Comparison of ENCODE assay signal across 7 cellular contexts in the genomic region with DNA sequence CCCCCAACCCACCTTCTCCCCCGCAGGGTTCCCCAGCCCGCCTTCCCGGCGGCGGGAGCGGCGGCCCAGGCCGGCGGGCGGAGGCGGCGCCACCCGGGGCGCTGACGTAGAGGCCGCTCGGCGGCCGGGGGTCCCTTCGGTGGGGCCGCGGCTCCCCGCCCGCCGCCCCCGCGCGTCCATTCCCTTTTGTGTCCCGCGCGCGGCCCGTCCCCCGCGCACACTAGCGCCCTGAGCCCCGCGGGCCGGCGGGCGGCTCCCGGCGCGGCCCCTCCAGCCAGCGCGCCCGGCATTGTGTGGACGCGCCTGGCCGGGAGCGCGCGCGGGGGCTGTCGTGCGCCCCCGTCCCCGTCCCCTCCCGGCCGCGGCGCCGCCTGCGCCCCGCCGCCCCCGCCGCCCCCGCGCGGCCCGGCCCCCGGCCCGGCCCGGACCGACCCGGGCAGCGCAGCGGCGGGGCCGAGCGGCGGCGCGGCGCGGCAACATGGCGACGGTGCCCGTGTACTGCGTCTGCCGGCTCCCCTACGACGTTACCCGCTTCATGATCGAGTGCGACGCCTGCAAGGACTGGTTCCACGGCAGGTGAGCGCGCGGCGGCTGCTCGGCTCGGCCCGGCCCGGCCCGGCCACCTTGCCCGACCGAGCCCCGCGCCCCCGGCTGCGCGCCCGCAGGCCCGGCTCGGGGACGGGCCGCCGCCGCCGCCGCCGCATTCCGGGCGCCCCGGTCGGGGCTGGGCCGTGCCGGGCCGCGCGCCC. TPM values are rescaled to one million over a fixed set of nuclear protein-coding genes. Genes with fewer than 3 reads are reported as not detected.
DNase-seq lines count a peak whose midpoint lies in the region; ATAC-seq and TF ChIP-seq lines count a peak whose summit lies in the region.

A gene (plus strand): TSS at position 289 of the 749 bp plus-strand sequence. CDS start 190 bp downstream, at position 479.

- no peaks in the 10 kb centered on the region for H3K27me3 ChIP-seq in lower lobe of right lung (ENCODE audit: low read depth)

- TF ChIP-seq CTCF in lower lobe of right lung (IDR thresholded peaks at IDR 0.05), result no peak

- H3K27ac ChIP-seq in lower lobe of right lung, result peak within 1 kb of the TSS; percentile 94

- DNase-seq in lower lobe of right lung (peak; percentile 64), UCSD-AML1 (lab: John Stamatoyannopoulos, UW; ENCODE audit: unreplicated experiment) (no peak)
- DNase-seq in stimulated activated naive CD8-positive, alpha-beta T cell treated with anti-CD3 and anti-CD28 coated beads, Interleukin-15, Interleukin-2, amounts not matched to agents 100 U/mL and 50 U/mL, for 24 hours, result peak; percentile 46

- peaks cover 1% of the 10 kb centered on the region for H3K9me3 Mint-ChIP-seq in dendritic cell treated with granulocyte-macrophage colony-stimulating factor and Interleukin-4, amounts not matched to agents 40 ng/mL and 50 ng/mL, for 4 days

- H3K9me3 ChIP-seq in lower lobe of right lung, result no peaks in the 10 kb centered on the region

- peak within 1 kb of the TSS; percentile 99 for H3K27ac Mint-ChIP-seq in dendritic cell treated with granulocyte-macrophage colony-stimulating factor and Interleukin-4, amounts not matched to agents 40 ng/mL and 50 ng/mL, for 4 days

- peaks cover 78% of the 10 kb centered on the region for H3K4me1 Mint-ChIP-seq in dendritic cell treated with granulocyte-macrophage colony-stimulating factor and Interleukin-4, amounts not matched to agents 40 ng/mL and 50 ng/mL, for 4 days (ENCODE audit: low read depth)

- peak within 1 kb of the TSS; percentile 98 for H3K4me3 Mint-ChIP-seq in dendritic cell treated with granulocyte-macrophage colony-stimulating factor and Interleukin-4, amounts not matched to agents 40 ng/mL and 50 ng/mL, for 4 days

- no peaks in the 10 kb centered on the region for H3K27me3 Mint-ChIP-seq in dendritic cell treated with granulocyte-macrophage colony-stimulating factor and Interleukin-4, amounts not matched to agents 40 ng/mL and 50 ng/mL, for 4 days

- ATAC-seq in GM18498 (IDR thresholded peaks at IDR 0.05; ENCODE audit: unreplicated experiment) (peak; percentile 50), HG02973 (IDR thresholded peaks at IDR 0.05; ENCODE audit: unreplicated experiment) (peak; percentile 39), lower lobe of right lung (peak; percentile 41 to 70)
- ATAC-seq in stimulated activated naive CD8-positive, alpha-beta T cell treated with anti-CD3 and anti-CD28 coated beads, Interleukin-15, Interleukin-2, amounts not matched to agents 100 U/mL and 50 U/mL, for 24 hours, result peak; percentile 50

- H3K36me3 Mint-ChIP-seq in dendritic cell treated with granulocyte-macrophage colony-stimulating factor and Interleukin-4, amounts not matched to agents 40 ng/mL and 50 ng/mL, for 4 days (ENCODE audit: low read depth), result peaks cover 18% of the 10 kb centered on the region

- peaks cover 55% of the 10 kb centered on the region for H3K4me1 ChIP-seq in lower lobe of right lung

- intact Hi-C loops in T-helper 2 cell treated with Interferon-gamma antibody and Interleukin-4, amounts not matched to agents 100 ng/mL and 5 ng/mL, for 36 hours (cut with micrococcal nuclease), result loop anchor here (1.0 kb wide), 1 partner anchor 10 kb away; no protein-coding TSS in a partner anchor
- intact Hi-C loops in dendritic cell treated with granulocyte-macrophage colony-stimulating factor and Interleukin-4, amounts not matched to agents 40 ng/mL and 50 ng/mL, for 4 days (cut with micrococcal nuclease), result no loop called here
- intact Hi-C loops in lower lobe of right lung (cut with DNase I), result no loop called here

- H3K36me3 ChIP-seq in lower lobe of right lung, result no peaks in the 10 kb centered on the region

- peak within 1 kb of the TSS; percentile 82 for H3K4me3 ChIP-seq in lower lobe of right lung

RNA-seq across cellular contexts. Expression of the gene that starts here (rescaled TPM):
- 27.7 and 29.5 TPM in 2 replicates for total RNA-seq in T-helper 2 cell treated with Interferon-gamma antibody and Interleukin-4, amounts not matched to agents 100 ng/mL and 5 ng/mL, for 36 hours
- total RNA-seq in lower lobe of right lung, result 39.1 TPM
